ENCODE assay signal across 1 cellular context in the genomic region with DNA sequence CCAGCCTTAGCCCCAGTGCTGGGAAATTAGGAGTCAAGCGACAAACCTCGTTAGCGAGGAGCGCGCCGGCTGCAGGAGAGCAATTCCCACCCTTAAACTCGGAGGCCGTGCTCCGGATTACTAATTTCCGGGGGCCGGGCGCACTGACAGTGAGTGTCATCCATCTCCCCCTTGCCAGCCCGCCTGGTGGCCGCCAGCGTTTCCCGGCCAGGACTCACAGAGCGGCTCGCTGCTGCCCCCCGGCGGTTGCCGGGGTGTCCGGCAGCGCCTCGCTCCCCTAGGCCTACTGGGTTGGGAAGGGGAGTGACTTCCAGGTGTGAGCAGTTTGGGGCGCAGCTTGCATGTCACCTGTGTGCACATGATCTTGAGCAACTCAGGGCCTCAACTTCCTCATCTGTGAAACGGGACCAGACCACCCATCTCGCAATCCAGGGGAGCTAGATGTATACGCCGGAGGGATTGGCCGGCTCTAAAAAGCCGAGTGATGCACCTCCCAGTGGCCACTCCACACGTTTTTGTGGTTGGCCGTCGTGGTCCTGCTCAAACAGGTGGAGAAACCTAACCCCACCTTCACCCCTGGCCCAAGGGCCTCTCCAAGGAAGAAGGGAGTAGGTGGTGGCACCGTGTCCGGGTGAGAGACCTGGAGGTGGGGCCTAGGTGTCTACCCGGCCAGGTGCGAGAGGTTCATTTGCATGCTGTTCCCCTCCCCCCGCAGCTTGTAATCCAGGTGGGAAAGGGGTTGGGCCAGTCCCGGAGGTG.
A peak's percentile ranks its signal among the peaks of the same experiment; 100 is the strongest.
TF ChIP-seq lines count a peak whose summit lies in the region.

No MANE protein-coding gene starts in this region.

TF ChIP-seq in K562, 482 proteins besides CTCF, POLR2A, EP300 and RAD21 (continued from another document and continues in another):
- no peak for TF ChIP-seq POLR2H (tag; IDR thresholded peaks at IDR 0.05; ENCODE audit: low read depth)
- TF ChIP-seq, protein P1, sequence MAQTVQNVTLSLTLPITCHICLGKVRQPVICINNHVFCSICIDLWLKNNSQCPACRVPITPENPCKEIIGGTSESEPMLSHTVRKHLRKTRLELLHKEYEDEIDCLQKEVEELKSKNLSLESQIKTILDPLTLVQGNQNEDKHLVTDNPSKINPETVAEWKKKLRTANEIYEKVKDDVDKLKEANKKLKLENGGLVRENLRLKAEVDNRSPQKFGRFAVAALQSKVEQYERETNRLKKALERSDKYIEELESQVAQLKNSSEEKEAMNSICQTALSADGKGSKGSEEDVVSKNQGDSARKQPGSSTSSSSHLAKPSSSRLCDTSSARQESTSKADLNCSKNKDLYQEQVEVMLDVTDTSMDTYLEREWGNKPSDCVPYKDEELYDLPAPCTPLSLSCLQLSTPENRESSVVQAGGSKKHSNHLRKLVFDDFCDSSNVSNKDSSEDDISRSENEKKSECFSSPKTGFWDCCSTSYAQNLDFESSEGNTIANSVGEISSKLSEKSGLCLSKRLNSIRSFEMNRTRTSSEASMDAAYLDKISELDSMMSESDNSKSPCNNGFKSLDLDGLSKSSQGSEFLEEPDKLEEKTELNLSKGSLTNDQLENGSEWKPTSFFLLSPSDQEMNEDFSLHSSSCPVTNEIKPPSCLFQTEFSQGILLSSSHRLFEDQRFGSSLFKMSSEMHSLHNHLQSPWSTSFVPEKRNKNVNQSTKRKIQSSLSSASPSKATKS (CRISPR knock-in tag; IDR thresholded peaks at IDR 0.05): no peak
- no peak for TF ChIP-seq TAF15 (IDR thresholded peaks at IDR 0.05; ENCODE audit: low read depth, low read length)
- peak in 1 of 2 experiments; percentile 55; a peak in 1 of 4 replicates for TF ChIP-seq NONO (IDR thresholded peaks at IDR 0.05; ENCODE audit: low read depth in 2 of 2, low read length in 1 of 2)
- TF ChIP-seq ZNF12 (CRISPR knock-in tag; IDR thresholded peaks at IDR 0.05): no peak; the same call in 1 of the 2 replicates
- peak; percentile 86 for TF ChIP-seq ZBTB7A (IDR thresholded peaks at IDR 0.05; ENCODE audit: borderline replicate concordance, control insufficient read depth, low read depth, low read length)
- peak; percentile 53 for TF ChIP-seq NFIC (IDR thresholded peaks at IDR 0.05)
- TF ChIP-seq, protein P2, sequence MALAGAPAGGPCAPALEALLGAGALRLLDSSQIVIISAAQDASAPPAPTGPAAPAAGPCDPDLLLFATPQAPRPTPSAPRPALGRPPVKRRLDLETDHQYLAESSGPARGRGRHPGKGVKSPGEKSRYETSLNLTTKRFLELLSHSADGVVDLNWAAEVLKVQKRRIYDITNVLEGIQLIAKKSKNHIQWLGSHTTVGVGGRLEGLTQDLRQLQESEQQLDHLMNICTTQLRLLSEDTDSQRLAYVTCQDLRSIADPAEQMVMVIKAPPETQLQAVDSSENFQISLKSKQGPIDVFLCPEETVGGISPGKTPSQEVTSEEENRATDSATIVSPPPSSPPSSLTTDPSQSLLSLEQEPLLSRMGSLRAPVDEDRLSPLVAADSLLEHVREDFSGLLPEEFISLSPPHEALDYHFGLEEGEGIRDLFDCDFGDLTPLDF (CRISPR knock-in tag; IDR thresholded peaks at IDR 0.05): 0 out of 2 replicates have a peak, but pooled peaks have one; percentile 58
- no peak for TF ChIP-seq NR3C1 (CRISPR knock-in tag; IDR thresholded peaks at IDR 0.05)
- TF ChIP-seq, protein P3, sequence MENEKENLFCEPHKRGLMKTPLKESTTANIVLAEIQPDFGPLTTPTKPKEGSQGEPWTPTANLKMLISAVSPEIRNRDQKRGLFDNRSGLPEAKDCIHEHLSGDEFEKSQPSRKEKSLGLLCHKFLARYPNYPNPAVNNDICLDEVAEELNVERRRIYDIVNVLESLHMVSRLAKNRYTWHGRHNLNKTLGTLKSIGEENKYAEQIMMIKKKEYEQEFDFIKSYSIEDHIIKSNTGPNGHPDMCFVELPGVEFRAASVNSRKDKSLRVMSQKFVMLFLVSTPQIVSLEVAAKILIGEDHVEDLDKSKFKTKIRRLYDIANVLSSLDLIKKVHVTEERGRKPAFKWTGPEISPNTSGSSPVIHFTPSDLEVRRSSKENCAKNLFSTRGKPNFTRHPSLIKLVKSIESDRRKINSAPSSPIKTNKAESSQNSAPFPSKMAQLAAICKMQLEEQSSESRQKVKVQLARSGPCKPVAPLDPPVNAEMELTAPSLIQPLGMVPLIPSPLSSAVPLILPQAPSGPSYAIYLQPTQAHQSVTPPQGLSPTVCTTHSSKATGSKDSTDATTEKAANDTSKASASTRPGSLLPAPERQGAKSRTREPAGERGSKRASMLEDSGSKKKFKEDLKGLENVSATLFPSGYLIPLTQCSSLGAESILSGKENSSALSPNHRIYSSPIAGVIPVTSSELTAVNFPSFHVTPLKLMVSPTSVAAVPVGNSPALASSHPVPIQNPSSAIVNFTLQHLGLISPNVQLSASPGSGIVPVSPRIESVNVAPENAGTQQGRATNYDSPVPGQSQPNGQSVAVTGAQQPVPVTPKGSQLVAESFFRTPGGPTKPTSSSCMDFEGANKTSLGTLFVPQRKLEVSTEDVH (IDR thresholded peaks at IDR 0.05; ENCODE audit: low read depth, partially characterized antibody): no peak
- TF ChIP-seq TRIM24 (IDR thresholded peaks at IDR 0.05): 0 out of 4 replicates have a peak, but pooled peaks of 1 of the 2 experiments have one; percentile 27
- TF ChIP-seq ZNF212 (CRISPR knock-in tag; IDR thresholded peaks at IDR 0.05): no peak
- no peak for TF ChIP-seq HDAC8 (tag; IDR thresholded peaks at IDR 0.05)
- TF ChIP-seq, protein P4, sequence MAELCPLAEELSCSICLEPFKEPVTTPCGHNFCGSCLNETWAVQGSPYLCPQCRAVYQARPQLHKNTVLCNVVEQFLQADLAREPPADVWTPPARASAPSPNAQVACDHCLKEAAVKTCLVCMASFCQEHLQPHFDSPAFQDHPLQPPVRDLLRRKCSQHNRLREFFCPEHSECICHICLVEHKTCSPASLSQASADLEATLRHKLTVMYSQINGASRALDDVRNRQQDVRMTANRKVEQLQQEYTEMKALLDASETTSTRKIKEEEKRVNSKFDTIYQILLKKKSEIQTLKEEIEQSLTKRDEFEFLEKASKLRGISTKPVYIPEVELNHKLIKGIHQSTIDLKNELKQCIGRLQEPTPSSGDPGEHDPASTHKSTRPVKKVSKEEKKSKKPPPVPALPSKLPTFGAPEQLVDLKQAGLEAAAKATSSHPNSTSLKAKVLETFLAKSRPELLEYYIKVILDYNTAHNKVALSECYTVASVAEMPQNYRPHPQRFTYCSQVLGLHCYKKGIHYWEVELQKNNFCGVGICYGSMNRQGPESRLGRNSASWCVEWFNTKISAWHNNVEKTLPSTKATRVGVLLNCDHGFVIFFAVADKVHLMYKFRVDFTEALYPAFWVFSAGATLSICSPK (IDR thresholded peaks at IDR 0.05; ENCODE audit: borderline replicate concordance): peak; percentile 77; the same call in 1 of the 2 replicates
- TF ChIP-seq, protein P5, sequence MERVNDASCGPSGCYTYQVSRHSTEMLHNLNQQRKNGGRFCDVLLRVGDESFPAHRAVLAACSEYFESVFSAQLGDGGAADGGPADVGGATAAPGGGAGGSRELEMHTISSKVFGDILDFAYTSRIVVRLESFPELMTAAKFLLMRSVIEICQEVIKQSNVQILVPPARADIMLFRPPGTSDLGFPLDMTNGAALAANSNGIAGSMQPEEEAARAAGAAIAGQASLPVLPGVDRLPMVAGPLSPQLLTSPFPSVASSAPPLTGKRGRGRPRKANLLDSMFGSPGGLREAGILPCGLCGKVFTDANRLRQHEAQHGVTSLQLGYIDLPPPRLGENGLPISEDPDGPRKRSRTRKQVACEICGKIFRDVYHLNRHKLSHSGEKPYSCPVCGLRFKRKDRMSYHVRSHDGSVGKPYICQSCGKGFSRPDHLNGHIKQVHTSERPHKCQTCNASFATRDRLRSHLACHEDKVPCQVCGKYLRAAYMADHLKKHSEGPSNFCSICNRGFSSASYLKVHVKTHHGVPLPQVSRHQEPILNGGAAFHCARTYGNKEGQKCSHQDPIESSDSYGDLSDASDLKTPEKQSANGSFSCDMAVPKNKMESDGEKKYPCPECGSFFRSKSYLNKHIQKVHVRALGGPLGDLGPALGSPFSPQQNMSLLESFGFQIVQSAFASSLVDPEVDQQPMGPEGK (CRISPR knock-in tag; IDR thresholded peaks at IDR 0.05; ENCODE audit: borderline replicate concordance): no peak
- TF ChIP-seq CBX1 (IDR thresholded peaks at IDR 0.05; ENCODE audit: low read depth): no peak; the same call in none of the 2 replicates
- TF ChIP-seq ARNT (IDR thresholded peaks at IDR 0.05): no peak; a peak in 1 of 4 replicates
- 0 out of 2 replicates have a peak, but pooled peaks have one; percentile 72 for TF ChIP-seq CHCHD3 (CRISPR knock-in tag; IDR thresholded peaks at IDR 0.05)
- TF ChIP-seq MXI1 (IDR thresholded peaks at IDR 0.05; ENCODE audit: low read depth, low read length): 0 out of 2 replicates have a peak, but pooled peaks have one; percentile 52
- no peak for TF ChIP-seq ZNF239 (CRISPR knock-in tag; IDR thresholded peaks at IDR 0.05)
- TF ChIP-seq ZNF121 (CRISPR knock-in tag; conservative IDR thresholded peaks at IDR 0.05): no peak
- no peak for TF ChIP-seq POLR3A (IDR thresholded peaks at IDR 0.05; ENCODE audit: borderline replicate concordance, extremely low read depth, insufficient read depth, insufficient read length)
- TF ChIP-seq, protein P6, sequence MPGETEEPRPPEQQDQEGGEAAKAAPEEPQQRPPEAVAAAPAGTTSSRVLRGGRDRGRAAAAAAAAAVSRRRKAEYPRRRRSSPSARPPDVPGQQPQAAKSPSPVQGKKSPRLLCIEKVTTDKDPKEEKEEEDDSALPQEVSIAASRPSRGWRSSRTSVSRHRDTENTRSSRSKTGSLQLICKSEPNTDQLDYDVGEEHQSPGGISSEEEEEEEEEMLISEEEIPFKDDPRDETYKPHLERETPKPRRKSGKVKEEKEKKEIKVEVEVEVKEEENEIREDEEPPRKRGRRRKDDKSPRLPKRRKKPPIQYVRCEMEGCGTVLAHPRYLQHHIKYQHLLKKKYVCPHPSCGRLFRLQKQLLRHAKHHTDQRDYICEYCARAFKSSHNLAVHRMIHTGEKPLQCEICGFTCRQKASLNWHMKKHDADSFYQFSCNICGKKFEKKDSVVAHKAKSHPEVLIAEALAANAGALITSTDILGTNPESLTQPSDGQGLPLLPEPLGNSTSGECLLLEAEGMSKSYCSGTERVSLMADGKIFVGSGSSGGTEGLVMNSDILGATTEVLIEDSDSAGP (CRISPR knock-in tag; IDR thresholded peaks at IDR 0.05): no peak
- no peak for TF ChIP-seq SAFB2 (IDR thresholded peaks at IDR 0.05; ENCODE audit: borderline replicate concordance, low read depth, low read length, severe bottlenecking)
- TF ChIP-seq RBM14 (IDR thresholded peaks at IDR 0.05; ENCODE audit: borderline replicate concordance, insufficient read depth, low read depth, low read length): no peak
- TF ChIP-seq, protein P7, sequence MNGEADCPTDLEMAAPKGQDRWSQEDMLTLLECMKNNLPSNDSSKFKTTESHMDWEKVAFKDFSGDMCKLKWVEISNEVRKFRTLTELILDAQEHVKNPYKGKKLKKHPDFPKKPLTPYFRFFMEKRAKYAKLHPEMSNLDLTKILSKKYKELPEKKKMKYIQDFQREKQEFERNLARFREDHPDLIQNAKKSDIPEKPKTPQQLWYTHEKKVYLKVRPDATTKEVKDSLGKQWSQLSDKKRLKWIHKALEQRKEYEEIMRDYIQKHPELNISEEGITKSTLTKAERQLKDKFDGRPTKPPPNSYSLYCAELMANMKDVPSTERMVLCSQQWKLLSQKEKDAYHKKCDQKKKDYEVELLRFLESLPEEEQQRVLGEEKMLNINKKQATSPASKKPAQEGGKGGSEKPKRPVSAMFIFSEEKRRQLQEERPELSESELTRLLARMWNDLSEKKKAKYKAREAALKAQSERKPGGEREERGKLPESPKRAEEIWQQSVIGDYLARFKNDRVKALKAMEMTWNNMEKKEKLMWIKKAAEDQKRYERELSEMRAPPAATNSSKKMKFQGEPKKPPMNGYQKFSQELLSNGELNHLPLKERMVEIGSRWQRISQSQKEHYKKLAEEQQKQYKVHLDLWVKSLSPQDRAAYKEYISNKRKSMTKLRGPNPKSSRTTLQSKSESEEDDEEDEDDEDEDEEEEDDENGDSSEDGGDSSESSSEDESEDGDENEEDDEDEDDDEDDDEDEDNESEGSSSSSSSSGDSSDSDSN (IDR thresholded peaks at IDR 0.05; ENCODE audit: borderline replicate concordance in 1 of 2, low read depth in 2 of 2, low read length in 2 of 2): peak in 1 of 2 experiments; percentile 73; a peak in 1 of 4 replicates
- TF ChIP-seq FUS (optimal IDR thresholded peaks at IDR 0.05; ENCODE audit: low read depth, low read length): no peak
- TF ChIP-seq, protein P8, sequence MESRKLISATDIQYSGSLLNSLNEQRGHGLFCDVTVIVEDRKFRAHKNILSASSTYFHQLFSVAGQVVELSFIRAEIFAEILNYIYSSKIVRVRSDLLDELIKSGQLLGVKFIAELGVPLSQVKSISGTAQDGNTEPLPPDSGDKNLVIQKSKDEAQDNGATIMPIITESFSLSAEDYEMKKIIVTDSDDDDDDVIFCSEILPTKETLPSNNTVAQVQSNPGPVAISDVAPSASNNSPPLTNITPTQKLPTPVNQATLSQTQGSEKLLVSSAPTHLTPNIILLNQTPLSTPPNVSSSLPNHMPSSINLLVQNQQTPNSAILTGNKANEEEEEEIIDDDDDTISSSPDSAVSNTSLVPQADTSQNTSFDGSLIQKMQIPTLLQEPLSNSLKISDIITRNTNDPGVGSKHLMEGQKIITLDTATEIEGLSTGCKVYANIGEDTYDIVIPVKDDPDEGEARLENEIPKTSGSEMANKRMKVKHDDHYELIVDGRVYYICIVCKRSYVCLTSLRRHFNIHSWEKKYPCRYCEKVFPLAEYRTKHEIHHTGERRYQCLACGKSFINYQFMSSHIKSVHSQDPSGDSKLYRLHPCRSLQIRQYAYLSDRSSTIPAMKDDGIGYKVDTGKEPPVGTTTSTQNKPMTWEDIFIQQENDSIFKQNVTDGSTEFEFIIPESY (CRISPR knock-in tag; IDR thresholded peaks at IDR 0.05): peak; percentile 85
- no peak for TF ChIP-seq PYGO2 (tag; IDR thresholded peaks at IDR 0.05)
- TF ChIP-seq ZC3H8 (IDR thresholded peaks at IDR 0.05): no peak
- TF ChIP-seq BRD9 (IDR thresholded peaks at IDR 0.05; ENCODE audit: low read depth, partially characterized antibody): no peak
- TF ChIP-seq, protein P9, sequence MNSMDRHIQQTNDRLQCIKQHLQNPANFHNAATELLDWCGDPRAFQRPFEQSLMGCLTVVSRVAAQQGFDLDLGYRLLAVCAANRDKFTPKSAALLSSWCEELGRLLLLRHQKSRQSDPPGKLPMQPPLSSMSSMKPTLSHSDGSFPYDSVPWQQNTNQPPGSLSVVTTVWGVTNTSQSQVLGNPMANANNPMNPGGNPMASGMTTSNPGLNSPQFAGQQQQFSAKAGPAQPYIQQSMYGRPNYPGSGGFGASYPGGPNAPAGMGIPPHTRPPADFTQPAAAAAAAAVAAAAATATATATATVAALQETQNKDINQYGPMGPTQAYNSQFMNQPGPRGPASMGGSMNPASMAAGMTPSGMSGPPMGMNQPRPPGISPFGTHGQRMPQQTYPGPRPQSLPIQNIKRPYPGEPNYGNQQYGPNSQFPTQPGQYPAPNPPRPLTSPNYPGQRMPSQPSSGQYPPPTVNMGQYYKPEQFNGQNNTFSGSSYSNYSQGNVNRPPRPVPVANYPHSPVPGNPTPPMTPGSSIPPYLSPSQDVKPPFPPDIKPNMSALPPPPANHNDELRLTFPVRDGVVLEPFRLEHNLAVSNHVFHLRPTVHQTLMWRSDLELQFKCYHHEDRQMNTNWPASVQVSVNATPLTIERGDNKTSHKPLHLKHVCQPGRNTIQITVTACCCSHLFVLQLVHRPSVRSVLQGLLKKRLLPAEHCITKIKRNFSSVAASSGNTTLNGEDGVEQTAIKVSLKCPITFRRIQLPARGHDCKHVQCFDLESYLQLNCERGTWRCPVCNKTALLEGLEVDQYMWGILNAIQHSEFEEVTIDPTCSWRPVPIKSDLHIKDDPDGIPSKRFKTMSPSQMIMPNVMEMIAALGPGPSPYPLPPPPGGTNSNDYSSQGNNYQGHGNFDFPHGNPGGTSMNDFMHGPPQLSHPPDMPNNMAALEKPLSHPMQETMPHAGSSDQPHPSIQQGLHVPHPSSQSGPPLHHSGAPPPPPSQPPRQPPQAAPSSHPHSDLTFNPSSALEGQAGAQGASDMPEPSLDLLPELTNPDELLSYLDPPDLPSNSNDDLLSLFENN (IDR thresholded peaks at IDR 0.05; ENCODE audit: low read depth in 2 of 2, low read length in 2 of 2): peak in 1 of 2 experiments; percentile 75; a peak in 2 of 4 replicates
- TF ChIP-seq SPI1 (IDR thresholded peaks at IDR 0.05; ENCODE audit: borderline replicate concordance, low read depth, low read length): no peak
- TF ChIP-seq ZNF707 (CRISPR knock-in tag; conservative IDR thresholded peaks at IDR 0.05): no peak
